Comparison of ENCODE assay signal across 22 cellular contexts in genomic region chr1:14055442-14056225, GRCh38.
DNase-seq lines count a peak whose midpoint lies in the region; ATAC-seq, FAIRE-seq and TF ChIP-seq lines count a peak whose summit lies in the region.
"Had no signal": no experiment of that assay in that cellular context is flagged by ENCODE, and none has a peak within 500 bp of the region (broad histone marks: within the 10 kb centered on the region; RNA-seq: fewer than 3 reads in every experiment).

No MANE protein-coding gene starts in this region.

- DNase-seq in LoVo (ENCODE audit: low spot score), result peak; percentile 55
- no peak for DNase-seq in breast epithelium (ENCODE audit: low spot score in 2 of 2)
- no peak for DNase-seq in keratinocyte (ENCODE audit: low read depth, low spot score)
- no peak for DNase-seq in vagina (ENCODE audit: extremely low spot score in 2 of 2)
- no peak for DNase-seq in NCI-H345 treated with DMSO at 0.1 percent for 48 hours (lab: John Stamatoyannopoulos, UW; ENCODE audit: unreplicated experiment)
- DNase-seq: activated CD4-positive, CD25-positive, alpha-beta regulatory T cell treated with anti-CD3 and anti-CD28 coated beads, Interleukin-2, amount 50 U/mL, for 72 hours; C1 segment of cervical spinal cord; colonic mucosa; DMS79; heart left ventricle; IMR-90; kidney; NCI-H1105; NCI-H2171 treated with DMSO at 0.1 percent for 48 hours; right lobe of liver; stimulated activated CD4-positive, alpha-beta T cell treated with anti-CD3 and anti-CD28 coated beads, Interleukin-2, amount 100 ng/mL, for 24 hours; T-helper 2 cell; testis had no signal

- dilution Hi-C loops in keratinocyte (cut with MboI; ENCODE audit: extremely low pct_ligation_motif_present, low sequenced_read_pairs), result no loop called here

- ATAC-seq in GM21723 (IDR thresholded peaks at IDR 0.05; ENCODE audit: unreplicated experiment) (no peak), HG02610 (IDR thresholded peaks at IDR 0.05; ENCODE audit: unreplicated experiment) (no peak)
- ATAC-seq: heart left ventricle, right lobe of liver, Right ventricle myocardium inferior had no signal

- H3K36me3 ChIP-seq in breast epithelium, result no peaks in the 10 kb centered on the region
- no peaks in the 10 kb centered on the region for H3K36me3 ChIP-seq in keratinocyte (ENCODE audit: control insufficient read depth in 2 of 2, extremely low read depth in 1 of 2, insufficient read depth in 2 of 2, low read length in 2 of 2)
- H3K36me3 ChIP-seq in vagina, result no peaks in the 10 kb centered on the region
- H3K36me3 ChIP-seq: colonic mucosa, heart left ventricle, neutrophil, right lobe of liver had no signal

- H3K4me1 ChIP-seq in breast epithelium (no peaks in the 10 kb centered on the region), keratinocyte (ENCODE audit: control insufficient read depth, extremely low read depth, insufficient read depth, low read length) (peaks cover 15% of the 10 kb centered on the region), vagina (peaks cover 8% of the 10 kb centered on the region)
- H3K4me1 ChIP-seq: colonic mucosa, heart left ventricle, right lobe of liver, testis had no signal

- H3K79me2 ChIP-seq in keratinocyte (ENCODE audit: control insufficient read depth, insufficient read depth, low read length), result no peaks in the 10 kb centered on the region

- H2AFZ ChIP-seq in keratinocyte (ENCODE audit: control insufficient read depth, low read length), result no peak overlapping the region

- TF ChIP-seq CTCF in breast epithelium (IDR thresholded peaks at IDR 0.05), result no peak
- no peak for TF ChIP-seq CTCF in keratinocyte (optimal IDR thresholded peaks at IDR 0.05 in 1 of 3, IDR thresholded peaks at IDR 0.05 in 1 of 3, conservative IDR thresholded peaks at IDR 0.05 in 1 of 3; ENCODE audit: extremely low read depth in 1 of 3, insufficient read depth in 2 of 3, low read length in 3 of 3)
- TF ChIP-seq CTCF in vagina (IDR thresholded peaks at IDR 0.05), result no peak

- intact Hi-C loops in breast epithelium (cut with DNase I; ENCODE audit: low total_unique reads) (loop anchor here (10.0 kb wide), 1 partner anchor 799 kb away; no protein-coding TSS in a partner anchor), vagina (cut with DNase I) (no loop called here)

- no peaks in the 10 kb centered on the region for H4K20me1 ChIP-seq in keratinocyte (ENCODE audit: control insufficient read depth, extremely low read depth, insufficient read depth, low read length)

- no peak overlapping the region for H3K9ac ChIP-seq in keratinocyte (ENCODE audit: control insufficient read depth, extremely low read depth, insufficient read depth, low read length)

- TF ChIP-seq POLR2A in breast epithelium (IDR thresholded peaks at IDR 0.05), result no peak
- no peak for TF ChIP-seq POLR2A in vagina (IDR thresholded peaks at IDR 0.05)

- H3K27ac ChIP-seq in breast epithelium, result peak overlapping the region; percentile 48 to 52
- peak overlapping the region; percentile 12 for H3K27ac ChIP-seq in keratinocyte (ENCODE audit: control insufficient read depth, insufficient read depth, low read length)
- H3K27ac ChIP-seq in vagina, result peak overlapping the region; percentile 15
- H3K27ac ChIP-seq: colonic mucosa, heart left ventricle, neutrophil, right lobe of liver, testis had no signal

- H3K4me3 ChIP-seq in breast epithelium (no peak overlapping the region), keratinocyte (ENCODE audit: control insufficient read depth in 2 of 3, extremely low read depth in 1 of 3, insufficient read depth in 2 of 3, low read depth in 1 of 3, low read length in 3 of 3) (no peak overlapping the region), vagina (no peak overlapping the region)
- H3K4me3 ChIP-seq: colonic mucosa, heart left ventricle, right lobe of liver, testis had no signal

- peak overlapping the region; percentile 50 for H3K4me2 ChIP-seq in keratinocyte (ENCODE audit: control insufficient read depth, extremely low read depth, insufficient read depth, low read depth, low read length)

- FAIRE-seq in keratinocyte (lab: Jason Lieb, UNC), result peak; percentile 94
- FAIRE-seq: kidney had no signal

- H3K27me3 ChIP-seq in breast epithelium (no peaks in the 10 kb centered on the region), keratinocyte (ENCODE audit: control insufficient read depth, extremely low read depth, insufficient read depth, low read length) (no peaks in the 10 kb centered on the region), vagina (no peaks in the 10 kb centered on the region)
- H3K27me3 ChIP-seq: colonic mucosa, heart left ventricle, neutrophil, right lobe of liver, testis had no signal

- H3K9me1 ChIP-seq in keratinocyte (ENCODE audit: control insufficient read depth, extremely low read depth, insufficient read depth, low read length), result no peaks in the 10 kb centered on the region

- peaks cover 0 to 9% of the 10 kb centered on the region in 2 donors for H3K9me3 ChIP-seq in breast epithelium
- no peaks in the 10 kb centered on the region for H3K9me3 ChIP-seq in keratinocyte (ENCODE audit: control insufficient read depth, low read depth, low read length)
- H3K9me3 ChIP-seq in vagina, result no peaks in the 10 kb centered on the region
- H3K9me3 ChIP-seq: colonic mucosa, neutrophil, right lobe of liver, testis had no signal
